In the genomic region with DNA sequence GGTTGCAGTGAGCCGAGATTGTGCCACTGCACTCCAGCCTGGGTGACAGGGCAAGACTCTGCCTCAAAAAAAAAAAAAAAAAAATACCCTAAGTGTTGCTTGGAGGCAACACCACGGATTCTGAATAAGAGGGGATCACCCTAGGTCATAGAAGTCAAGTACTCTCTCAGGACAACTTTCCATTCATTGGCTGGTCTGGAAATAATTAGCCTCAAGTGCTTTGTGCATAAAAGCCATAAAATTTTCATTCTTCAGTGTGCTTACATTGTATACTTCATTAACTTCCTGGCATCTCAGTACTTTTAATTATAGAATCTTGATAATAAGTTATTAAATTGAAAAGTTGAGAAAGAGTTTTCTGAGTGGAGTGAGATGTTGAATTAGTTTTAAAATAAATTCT, we compare ENCODE assay signal across 25 cellular contexts.
DNase-seq lines count a peak whose midpoint lies in the region; ATAC-seq, FAIRE-seq and TF ChIP-seq lines count a peak whose summit lies in the region.
"Had no signal": no experiment of that assay in that cellular context is flagged by ENCODE, and none has a peak within 500 bp of the region (broad histone marks: within the 10 kb centered on the region; RNA-seq: fewer than 3 reads in every experiment).

No MANE protein-coding gene starts in this region.

- peak; percentile 49 for FAIRE-seq in RCC 7860 (lab: Jason Lieb, UNC)
- FAIRE-seq: A549, GM12878, GM12892, GM18507 had no signal

- H3K4me3 ChIP-seq in epithelial cell of proximal tubule (ENCODE audit: low read depth, low read length) = no peak overlapping the region
- H3K4me3 ChIP-seq: A549; BLaER1 treated with 17β-estradiol and CSF1 and Interleukin-3, amounts not matched to agents 10 nM and 100 nM; GM12878 had no signal

- ATAC-seq in GM21576 (IDR thresholded peaks at IDR 0.05; ENCODE audit: unreplicated experiment) = no peak
- ATAC-seq: A549; CD8-positive, alpha-beta T cell; GM12878 had no signal

- no peak for TF ChIP-seq CTCF in epithelial cell of proximal tubule (conservative IDR thresholded peaks at IDR 0.05; ENCODE audit: low read depth, low read length)

- DNase-seq in RCC 7860 (ENCODE audit: low spot score) = no peak
- DNase-seq in epithelial cell of proximal tubule (ENCODE audit: low read depth) = peak; percentile 46
- peak; percentile 23 for DNase-seq in kidney glomerular epithelial cell (lab: John Stamatoyannopoulos, UW)
- peak; percentile 95 for DNase-seq in renal cortical epithelial cell (ENCODE audit: low read depth)
- no peak for DNase-seq in NCI-H2029 treated with DMSO at 0.1 percent for 48 hours (lab: John Stamatoyannopoulos, UW)
- no peak for DNase-seq in A172 (ENCODE audit: low spot score)
- no peak for DNase-seq in SIG-M5 treated with dmso at 0.1 percent for 504 hours (lab: John Stamatoyannopoulos, UW; ENCODE audit: unreplicated experiment)
- DNase-seq: 8988T; AML-193; Caco-2; CD4-positive, alpha-beta T cell; CD8-positive, alpha-beta T cell; DMS 273 treated with DMSO at 0.1 percent for 48 hours; DMS153; DMS53; DMS79; DND-41; EL; GDM1 had no signal

Comparison
In these comparisons a context has a peak if more than half of its experiments do, and no peak if none do; other contexts are left out.
1. DNase-seq: peak in epithelial cell of proximal tubule (single experiment), kidney glomerular epithelial cell (single experiment) and renal cortical epithelial cell (single experiment); none in RCC 7860 (single experiment), NCI-H2029 treated with DMSO at 0.1 percent for 48 hours (single experiment), A172 (single experiment) and SIG-M5 treated with dmso at 0.1 percent for 504 hours (single experiment).